Comparison of ENCODE assay signal across 8 cellular contexts in genomic region chr12:45730116-45730841, GRCh38. TPM values are rescaled to one million over a fixed set of nuclear protein-coding genes. Genes with fewer than 3 reads are reported as not detected.
DNase-seq lines count a peak whose midpoint lies in the region; ATAC-seq and TF ChIP-seq lines count a peak whose summit lies in the region.

No MANE protein-coding gene starts in this region.

- no peak for ATAC-seq in right lobe of liver
- no peak for ATAC-seq in HG02840 (IDR thresholded peaks at IDR 0.05; ENCODE audit: low FRiP score, unreplicated experiment)

- peak; percentile 1 for TF ChIP-seq POLR2A in right lobe of liver (IDR thresholded peaks at IDR 0.05)

- H3K36me3 ChIP-seq in right lobe of liver, result no peaks in the 10 kb centered on the region

- no peaks in the 10 kb centered on the region for H3K27me3 ChIP-seq in right lobe of liver

- intact Hi-C loops in right lobe of liver (cut with DNase I), result no loop called here

- no peak for TF ChIP-seq CTCF in right lobe of liver (IDR thresholded peaks at IDR 0.05)

- DNase-seq in NCI-H345 (lab: John Stamatoyannopoulos, UW) (peak; percentile 15), NCI-H345 treated with DMSO at 0.1 percent for 48 hours (lab: John Stamatoyannopoulos, UW; ENCODE audit: unreplicated experiment) (no peak), NCI-H2227 treated with DMSO at 0.1 percent for 48 hours (lab: John Stamatoyannopoulos, UW) (peak; percentile 44), dermis blood vessel endothelial cell (peak; percentile 56), right lobe of liver (peak; percentile 56 to 69 (median 67))
- peak; percentile 30 to 36 for DNase-seq in activated CD4-positive, alpha-beta T cell treated with anti-CD3 and anti-CD28 coated beads, Interleukin-2, amount 50 U/mL, for 24 hours (ENCODE audit: low read depth in 1 of 2, low spot score in 1 of 2)
- peak; percentile 62 for DNase-seq in stimulated activated CD4-positive, alpha-beta T cell treated with anti-CD3 and anti-CD28 coated beads, Interleukin-4, amount 100 ng/mL, for 24 hours

- H3K4me3 ChIP-seq in right lobe of liver, result peak overlapping the region; percentile 80 to 82 (median 81)

- peaks cover 0 to 27% (median 12%) of the 10 kb centered on the region in 4 donors for H3K4me1 ChIP-seq in right lobe of liver

- WGBS in right lobe of liver (ENCODE audit: insufficient coverage, low coverage, low lambda C conversion rate, missing lambda C conversion rate), result 2% methylated on average over 18 of the region's 80 CpGs

- no peaks in the 10 kb centered on the region for H3K9me3 ChIP-seq in right lobe of liver

- H3K27ac ChIP-seq in right lobe of liver, result peak overlapping the region; percentile 95 to 96 (median 95)

RNA-seq across cellular contexts. Expression of gene ARID2, which starts 0.8 kb away (rescaled TPM):
- 18.4 and 20.7 TPM in 2 replicates for total RNA-seq in dermis blood vessel endothelial cell
- 10 to 100 TPM in 2 of 6 experiments, 1 to 10 TPM in 4; 6.2 to 11.8 (median 9.1) TPM for total RNA-seq in right lobe of liver
